13 cellular contexts compared by ENCODE assay signal in genomic region chr22:19800761-19801244, GRCh38. TPM values are rescaled to one million over a fixed set of nuclear protein-coding genes. Genes with fewer than 3 reads are reported as not detected.
DNase-seq lines count a peak whose midpoint lies in the region; ATAC-seq and TF ChIP-seq lines count a peak whose summit lies in the region.
"Had no signal": no experiment of that assay in that cellular context is flagged by ENCODE, and none has a peak within 500 bp of the region (broad histone marks: within the 10 kb centered on the region; RNA-seq: fewer than 3 reads in every experiment).

No MANE protein-coding gene starts in this region.

- TF ChIP-seq CTCF in Calu3 (IDR thresholded peaks at IDR 0.05; ENCODE audit: unreplicated experiment) = no peak
- TF ChIP-seq CTCF in lower lobe of right lung (IDR thresholded peaks at IDR 0.05) = no peak

- peaks cover 3% of the 10 kb centered on the region for H3K4me1 Mint-ChIP-seq in Calu3 (ENCODE audit: low read depth, unreplicated experiment)

- no TSS peak for BruUV-seq in Calu3 (replicated peaks; lab: Mats Ljungman, UMichigan)

- no peaks in the 10 kb centered on the region for H3K9me3 Mint-ChIP-seq in Calu3 (ENCODE audit: low read depth, unreplicated experiment)

- no peaks in the 10 kb centered on the region for H3K36me3 Mint-ChIP-seq in Calu3 (ENCODE audit: insufficient read depth, unreplicated experiment)

- DNase-seq in Calu3 (peak; percentile 24), MV-4-11 (lab: John Stamatoyannopoulos, UW) (peak; percentile 7), dermis blood vessel endothelial cell (peak; percentile 64), lower lobe of right lung (peak; percentile 41), GM19240 (ENCODE audit: insufficient read length, low spot score) (no peak), NCI-H524 treated with DMSO at 0.1 percent for 48 hours (lab: John Stamatoyannopoulos, UW) (no peak), NOMO-1 treated with dmso at 0.1 percent for 144 hours (lab: John Stamatoyannopoulos, UW; ENCODE audit: unreplicated experiment) (no peak), NCI-H146 (lab: John Stamatoyannopoulos, UW) (no peak)
- DNase-seq: activated CD4-positive, alpha-beta T cell treated with anti-CD3 and anti-CD28 coated beads for 36 hours; aorta; head of caudate nucleus had no signal

- CTCF ChIA-PET in Calu3 (lab: Charles Lee) = interaction anchor here (0.6 to 0.8 kb wide), 2 partner anchors 10 to 582 kb away, joined by 3 read pairs; no protein-coding TSS in a partner anchor

- H3K27me3 ChIP-seq in lower lobe of right lung (ENCODE audit: low read depth) = no peaks in the 10 kb centered on the region
- H3K27me3 ChIP-seq: neutrophil, vagina had no signal

- no peak overlapping the region for H3K27ac Mint-ChIP-seq in Calu3 (ENCODE audit: unreplicated experiment)
- H3K27ac Mint-ChIP-seq: activated CD4-positive, alpha-beta T cell treated with anti-CD3 and anti-CD28 coated beads for 36 hours had no signal

- no peaks in the 10 kb centered on the region for H3K9me3 ChIP-seq in lower lobe of right lung
- H3K9me3 ChIP-seq: neutrophil, vagina had no signal

- no peaks in the 10 kb centered on the region for H3K36me3 ChIP-seq in lower lobe of right lung
- H3K36me3 ChIP-seq: neutrophil, vagina had no signal

- intact Hi-C loops in Calu3 (cut with micrococcal nuclease; ENCODE audit: unreplicated experiment) = no loop called here
- intact Hi-C loops in lower lobe of right lung (cut with DNase I) = no loop called here

- H3K4me3 ChIP-seq in lower lobe of right lung = no peak overlapping the region
- H3K4me3 ChIP-seq: vagina had no signal

- H3K27ac ChIP-seq in lower lobe of right lung = no peak overlapping the region
- H3K27ac ChIP-seq: neutrophil, vagina had no signal

- H3K27me3 Mint-ChIP-seq in Calu3 (ENCODE audit: unreplicated experiment) = no peaks in the 10 kb centered on the region
- H3K27me3 Mint-ChIP-seq: activated CD4-positive, alpha-beta T cell treated with anti-CD3 and anti-CD28 coated beads for 36 hours had no signal

- ATAC-seq in lower lobe of right lung = no peak
- ATAC-seq: activated CD4-positive, alpha-beta T cell treated with anti-CD3 and anti-CD28 coated beads for 36 hours had no signal

- no peak overlapping the region for H3K4me3 Mint-ChIP-seq in Calu3 (ENCODE audit: low read depth, unreplicated experiment)
- H3K4me3 Mint-ChIP-seq: activated CD4-positive, alpha-beta T cell treated with anti-CD3 and anti-CD28 coated beads for 36 hours had no signal

- no peaks in the 10 kb centered on the region for H3K4me1 ChIP-seq in lower lobe of right lung

RNA-seq across cellular contexts. Expression of gene TBX1, which starts 40.2 kb away (rescaled TPM):
- total RNA-seq in Calu3 (2022) (not detected in 2 replicates), dermis blood vessel endothelial cell (69.6 and 73.2 TPM in 2 replicates), lower lobe of right lung (13.5 TPM)
- total RNA-seq: activated CD4-positive, alpha-beta T cell treated with anti-CD3 and anti-CD28 coated beads for 36 hours had no signal

RNA-seq across cellular contexts. Expression of gene GNB1L, which starts 53.9 kb away (rescaled TPM):
- total RNA-seq in Calu3 (2022) (9.1 and 13.0 TPM in 2 replicates), dermis blood vessel endothelial cell (7.3 and 12.4 TPM in 2 replicates), lower lobe of right lung (6.0 TPM)

RNA-seq across cellular contexts. Expression of gene RTL10, which starts 53.9 kb away (rescaled TPM):
- total RNA-seq in Calu3 (2022) = 26.2 and 28.7 TPM in 2 replicates
- total RNA-seq in dermis blood vessel endothelial cell = 28.1 and 30.7 TPM in 2 replicates
- total RNA-seq in lower lobe of right lung = 24.3 TPM

Comparison
In these comparisons a context has a peak if more than half of its experiments do, and no peak if none do; other contexts are left out.
1. DNase-seq: peak in Calu3 (single experiment), MV-4-11 (single experiment), dermis blood vessel endothelial cell (single experiment) and lower lobe of right lung (single experiment); none in GM19240 (single experiment), NCI-H524 treated with DMSO at 0.1 percent for 48 hours (single experiment), NOMO-1 treated with dmso at 0.1 percent for 144 hours (single experiment) and NCI-H146 (single experiment).
2. RNA of gene TBX1, which starts 40.2 kb away (total RNA-seq): 69.6 to 73.2 TPM in dermis blood vessel endothelial cell and 13.5 TPM in lower lobe of right lung (single experiment); not detected in Calu3; every median in the first group is over 10 times any median in the second.